Comparison of ENCODE assay signal across 1 cellular context in genomic region chr2:176112375-176113302, GRCh38.
A peak's percentile ranks its signal among the peaks of the same experiment; 100 is the strongest.
TF ChIP-seq lines count a peak whose summit lies in the region.

No MANE protein-coding gene starts in this region.

TF ChIP-seq in GM12878, 131 proteins besides CTCF, POLR2A, EP300 and RAD21:
- no peak for TF ChIP-seq FOS (IDR thresholded peaks at IDR 0.05; ENCODE audit: borderline replicate concordance, extremely low read depth, insufficient read length)
- peak; percentile 38 for TF ChIP-seq SUZ12 (IDR thresholded peaks at IDR 0.05; ENCODE audit: unreplicated experiment)
